ENCODE assay signal across 12 cellular contexts in genomic region chr18:77360315-77361186, GRCh38.
DNase-seq lines count a peak whose midpoint lies in the region; ATAC-seq lines count a peak whose summit lies in the region.
"Had no signal": no experiment of that assay in that cellular context is flagged by ENCODE, and none has a peak within 500 bp of the region (broad histone marks: within the 10 kb centered on the region; RNA-seq: fewer than 3 reads in every experiment).

No MANE protein-coding gene starts in this region.

- peak overlapping the region in 2 of 4 donors; percentile 43 to 69 for H3K4me3 Mint-ChIP-seq in IgD-negative memory B cell
- H3K4me3 Mint-ChIP-seq in stimulated activated memory B cell treated with anti-CD40 and anti-IgM and Interleukin-4, amounts not matched to agents 10 μg/mL and 1 μg/mL and 100 μg/mL, for 72 hours: peak overlapping the region; percentile 1
- H3K4me3 Mint-ChIP-seq: CD14-positive monocyte, neural crest cell had no signal

- peaks cover 14 to 29% (median 27%) of the 10 kb centered on the region in 3 donors for H3K9me3 Mint-ChIP-seq in IgD-negative memory B cell
- H3K9me3 Mint-ChIP-seq in stimulated activated memory B cell treated with anti-CD40 and anti-IgM and Interleukin-4, amounts not matched to agents 10 μg/mL and 1 μg/mL and 100 μg/mL, for 72 hours: peaks cover 24% of the 10 kb centered on the region

- peaks cover 8 to 15% (median 10%) of the 10 kb centered on the region in 3 donors for H3K4me1 Mint-ChIP-seq in IgD-negative memory B cell
- H3K4me1 Mint-ChIP-seq in stimulated activated memory B cell treated with anti-CD40 and anti-IgM and Interleukin-4, amounts not matched to agents 10 μg/mL and 1 μg/mL and 100 μg/mL, for 72 hours: peaks cover 19% of the 10 kb centered on the region
- H3K4me1 Mint-ChIP-seq: CD14-positive monocyte, neural crest cell had no signal

- ATAC-seq in GM18867 (IDR thresholded peaks at IDR 0.05; ENCODE audit: unreplicated experiment): peak; percentile 60
- ATAC-seq in stimulated activated memory B cell treated with anti-CD40 and anti-IgM and Interleukin-4, amounts not matched to agents 10 μg/mL and 1 μg/mL and 100 μg/mL, for 72 hours: peak; percentile 87
- no peak for ATAC-seq in GM19351 (IDR thresholded peaks at IDR 0.05; ENCODE audit: unreplicated experiment)

- peaks cover 2% of the 10 kb centered on the region for H3K27me3 Mint-ChIP-seq in IgD-negative memory B cell
- peaks cover 10% of the 10 kb centered on the region for H3K27me3 Mint-ChIP-seq in stimulated activated memory B cell treated with anti-CD40 and anti-IgM and Interleukin-4, amounts not matched to agents 10 μg/mL and 1 μg/mL and 100 μg/mL, for 72 hours

- peak; percentile 25 for DNase-seq in RPMI8226
- DNase-seq in Ammon's horn (ENCODE audit: low spot score): no peak
- no peak for DNase-seq in mucosa of gallbladder (ENCODE audit: low spot score)
- DNase-seq: activated effector memory CD4-positive, alpha-beta T cell treated with anti-CD3 and anti-CD28 coated beads, Interleukin-2, amount 50 U/mL, for 16 hours; MG63; substantia nigra had no signal

- H3K27ac Mint-ChIP-seq in IgD-negative memory B cell: peak overlapping the region; percentile 16 to 77 (median 24)
- H3K27ac Mint-ChIP-seq in stimulated activated memory B cell treated with anti-CD40 and anti-IgM and Interleukin-4, amounts not matched to agents 10 μg/mL and 1 μg/mL and 100 μg/mL, for 72 hours: peak overlapping the region; percentile 56

- H3K36me3 Mint-ChIP-seq in IgD-negative memory B cell: peaks cover 2% of the 10 kb centered on the region
- peaks cover 9% of the 10 kb centered on the region for H3K36me3 Mint-ChIP-seq in stimulated activated memory B cell treated with anti-CD40 and anti-IgM and Interleukin-4, amounts not matched to agents 10 μg/mL and 1 μg/mL and 100 μg/mL, for 72 hours
- H3K36me3 Mint-ChIP-seq: CD14-positive monocyte had no signal
